17 cellular contexts compared by ENCODE assay signal in genomic region chr14:67567654-67568053, GRCh38. TPM values are rescaled to one million over a fixed set of nuclear protein-coding genes. Genes with fewer than 3 reads are reported as not detected.
DNase-seq lines count a peak whose midpoint lies in the region; FAIRE-seq and TF ChIP-seq lines count a peak whose summit lies in the region.
"Had no signal": no experiment of that assay in that cellular context is flagged by ENCODE, and none has a peak within 500 bp of the region (broad histone marks: within the 10 kb centered on the region; RNA-seq: fewer than 3 reads in every experiment).

No MANE protein-coding gene starts in this region.

- H3K9me3 ChIP-seq in parathyroid adenoma (ENCODE audit: control insufficient read depth, low read length) (no peaks in the 10 kb centered on the region), thymus (ENCODE audit: control insufficient read depth) (no peaks in the 10 kb centered on the region)
- H3K9me3 ChIP-seq: right lobe of liver, upper lobe of left lung had no signal

- no peaks in the 10 kb centered on the region for H3K79me2 ChIP-seq in parathyroid adenoma

- no peak for DNase-seq in activated CD4-positive, alpha-beta T cell treated with anti-CD3 and anti-CD28 coated beads, Interleukin-2, amount 10 ng/mL, durations not matched to agents 7 days and 5 days
- DNase-seq in activated CD4-positive, alpha-beta T cell treated with anti-CD3 and anti-CD28 coated beads for 48 hours, result no peak
- peak; percentile 70 for DNase-seq in bronchial epithelial cell (ENCODE audit: low read depth)
- DNase-seq in NCI-H2227 treated with DMSO at 0.1 percent for 48 hours (lab: John Stamatoyannopoulos, UW), result no peak
- DNase-seq in endothelial cell (ENCODE audit: low spot score), result no peak
- no peak for DNase-seq in anterior cingulate cortex (lab: John Stamatoyannopoulos, UW)
- DNase-seq: 8988T; activated CD4-positive, alpha-beta memory T cell treated with anti-CD3 and anti-CD28 coated beads for 36 hours; activated T-cell treated with anti-CD3 and anti-CD28 coated beads, Interleukin-2, amount 50 U/mL, for 48 hours; natural killer cell; NCI-H1930; NCI-H510A treated with DMSO at 0.1 percent for 48 hours; right lobe of liver; upper lobe of left lung had no signal

- peak overlapping the region; percentile 58 for H3K27ac Mint-ChIP-seq in activated CD4-positive, alpha-beta T cell treated with anti-CD3 and anti-CD28 coated beads, Interleukin-2, amount 10 ng/mL, durations not matched to agents 7 days and 5 days
- no peak overlapping the region for H3K27ac Mint-ChIP-seq in endothelial cell (ENCODE audit: unreplicated experiment)
- H3K27ac Mint-ChIP-seq: activated CD4-positive, alpha-beta memory T cell treated with anti-CD3 and anti-CD28 coated beads for 36 hours; natural killer cell had no signal

- H3K36me3 ChIP-seq in bronchial epithelial cell (ENCODE audit: control insufficient read depth, insufficient read depth, low read length) (no peaks in the 10 kb centered on the region), parathyroid adenoma (ENCODE audit: control insufficient read depth, insufficient read depth, low read length) (no peaks in the 10 kb centered on the region), thymus (ENCODE audit: control insufficient read depth, insufficient read depth) (no peaks in the 10 kb centered on the region)
- H3K36me3 ChIP-seq: right lobe of liver, upper lobe of left lung had no signal

- POLR2A ChIA-PET in activated CD4-positive, alpha-beta T cell treated with anti-CD3 and anti-CD28 coated beads, Interleukin-2, amount 10 ng/mL, durations not matched to agents 7 days and 5 days (lab: Charles Lee), result no interaction called here

- H3K9me3 Mint-ChIP-seq in activated CD4-positive, alpha-beta T cell treated with anti-CD3 and anti-CD28 coated beads, Interleukin-2, amount 10 ng/mL, durations not matched to agents 7 days and 5 days, result no peaks in the 10 kb centered on the region
- H3K9me3 Mint-ChIP-seq in endothelial cell (ENCODE audit: unreplicated experiment), result no peaks in the 10 kb centered on the region
- H3K9me3 Mint-ChIP-seq: activated CD4-positive, alpha-beta memory T cell treated with anti-CD3 and anti-CD28 coated beads for 36 hours; natural killer cell had no signal

- H3K36me3 Mint-ChIP-seq in activated CD4-positive, alpha-beta T cell treated with anti-CD3 and anti-CD28 coated beads, Interleukin-2, amount 10 ng/mL, durations not matched to agents 7 days and 5 days (ENCODE audit: low read depth), result no peaks in the 10 kb centered on the region
- H3K36me3 Mint-ChIP-seq in endothelial cell (ENCODE audit: low read depth, unreplicated experiment), result no peaks in the 10 kb centered on the region
- H3K36me3 Mint-ChIP-seq: activated CD4-positive, alpha-beta memory T cell treated with anti-CD3 and anti-CD28 coated beads for 36 hours; natural killer cell had no signal

- no peak for TF ChIP-seq CTCF in bronchial epithelial cell (IDR thresholded peaks at IDR 0.05; ENCODE audit: insufficient read depth, low read length, severe bottlenecking)
- peak; percentile 7 for TF ChIP-seq CTCF in parathyroid adenoma (IDR thresholded peaks at IDR 0.05)
- TF ChIP-seq CTCF in endothelial cell (IDR thresholded peaks at IDR 0.05; ENCODE audit: unreplicated experiment), result no peak

- no peak for FAIRE-seq in bronchial epithelial cell (lab: Jason Lieb, UNC)

- no peak overlapping the region for H3K4me3 Mint-ChIP-seq in activated CD4-positive, alpha-beta T cell treated with anti-CD3 and anti-CD28 coated beads, Interleukin-2, amount 10 ng/mL, durations not matched to agents 7 days and 5 days
- H3K4me3 Mint-ChIP-seq in endothelial cell (ENCODE audit: unreplicated experiment), result no peak overlapping the region
- H3K4me3 Mint-ChIP-seq: activated CD4-positive, alpha-beta memory T cell treated with anti-CD3 and anti-CD28 coated beads for 36 hours; natural killer cell had no signal

- H3K4me3 ChIP-seq in bronchial epithelial cell (ENCODE audit: low read depth, low read length), result no peak overlapping the region
- no peak overlapping the region for H3K4me3 ChIP-seq in parathyroid adenoma (ENCODE audit: low read depth, low read length)
- H3K4me3 ChIP-seq in thymus (ENCODE audit: low read length), result no peak overlapping the region
- H3K4me3 ChIP-seq: coronary artery, right lobe of liver, upper lobe of left lung had no signal

- peak overlapping the region; percentile 78 for H2AFZ ChIP-seq in parathyroid adenoma

- CTCF ChIA-PET in activated CD4-positive, alpha-beta T cell treated with anti-CD3 and anti-CD28 coated beads, Interleukin-2, amount 10 ng/mL, durations not matched to agents 7 days and 5 days (lab: Charles Lee), result interaction anchor here (1.0 kb wide), 1 partner anchor 140 kb away, joined by 6 read pairs; no protein-coding TSS in a partner anchor

- H3K4me1 ChIP-seq in parathyroid adenoma (peaks cover 19% of the 10 kb centered on the region), thymus (ENCODE audit: control insufficient read depth, insufficient read depth, low read length) (no peaks in the 10 kb centered on the region)
- H3K4me1 ChIP-seq: right lobe of liver, upper lobe of left lung had no signal

- H3K27me3 ChIP-seq in bronchial epithelial cell (ENCODE audit: control insufficient read depth, insufficient read depth, low read length), result no peaks in the 10 kb centered on the region
- no peaks in the 10 kb centered on the region for H3K27me3 ChIP-seq in parathyroid adenoma (ENCODE audit: control insufficient read depth, insufficient read depth, low read length)
- H3K27me3 ChIP-seq in thymus (ENCODE audit: control insufficient read depth, insufficient read depth), result no peaks in the 10 kb centered on the region
- H3K27me3 ChIP-seq: right lobe of liver, upper lobe of left lung had no signal

- H3K9ac ChIP-seq in parathyroid adenoma, result no peak overlapping the region

- peak overlapping the region; percentile 88 for H3K27ac ChIP-seq in parathyroid adenoma
- peak overlapping the region; percentile 47 for H3K27ac ChIP-seq in thymus (ENCODE audit: low read depth)
- H3K27ac ChIP-seq: coronary artery, right lobe of liver, upper lobe of left lung had no signal

- H3K4me2 ChIP-seq in parathyroid adenoma (ENCODE audit: low read length), result no peak overlapping the region

- WGBS in thymus, result 92% methylated on average over 3 of the region's 3 CpGs

- H3K4me1 Mint-ChIP-seq in activated CD4-positive, alpha-beta T cell treated with anti-CD3 and anti-CD28 coated beads, Interleukin-2, amount 10 ng/mL, durations not matched to agents 7 days and 5 days, result peaks cover 13% of the 10 kb centered on the region
- no peaks in the 10 kb centered on the region for H3K4me1 Mint-ChIP-seq in endothelial cell (ENCODE audit: unreplicated experiment)

- H3K27me3 Mint-ChIP-seq in activated CD4-positive, alpha-beta T cell treated with anti-CD3 and anti-CD28 coated beads, Interleukin-2, amount 10 ng/mL, durations not matched to agents 7 days and 5 days, result no peaks in the 10 kb centered on the region
- H3K27me3 Mint-ChIP-seq in endothelial cell (ENCODE audit: unreplicated experiment), result peaks cover 6% of the 10 kb centered on the region

RNA-seq across cellular contexts. Expression of gene PIGH, which starts 32.4 kb away (rescaled TPM):
- total RNA-seq in activated CD4-positive, alpha-beta T cell treated with anti-CD3 and anti-CD28 coated beads, Interleukin-2, amount 10 ng/mL, durations not matched to agents 7 days and 5 days, result 10 to 100 TPM; 17.4 to 18.5 TPM
- 17.9 and 19.1 TPM in 2 replicates for total RNA-seq in bronchial epithelial cell
- polyA plus RNA-seq in thymus, result 43.5 TPM
- total RNA-seq in endothelial cell (ENCODE audit: unreplicated experiment), result 7.8 TPM

RNA-seq across cellular contexts. Expression of gene PLEKHH1, which starts 34.6 kb away (rescaled TPM):
- total RNA-seq in activated CD4-positive, alpha-beta T cell treated with anti-CD3 and anti-CD28 coated beads, Interleukin-2, amount 10 ng/mL, durations not matched to agents 7 days and 5 days, result under 1 TPM; 0.29 to 0.50 TPM
- total RNA-seq in bronchial epithelial cell (4.4 and 4.7 TPM in 2 replicates), endothelial cell (ENCODE audit: unreplicated experiment) (9.5 TPM)
- polyA plus RNA-seq in thymus, result 10.7 TPM
- total RNA-seq: natural killer cell had no signal

RNA-seq across cellular contexts. Expression of gene ARG2, which starts 52.1 kb away (rescaled TPM):
- 1 to 10 TPM; 1.0 to 1.6 TPM for total RNA-seq in activated CD4-positive, alpha-beta T cell treated with anti-CD3 and anti-CD28 coated beads, Interleukin-2, amount 10 ng/mL, durations not matched to agents 7 days and 5 days
- total RNA-seq in bronchial epithelial cell (113 and 123 TPM in 2 replicates), endothelial cell (ENCODE audit: unreplicated experiment) (18.6 TPM)
- 27.8 TPM for polyA plus RNA-seq in thymus
